ENCODE assay signal across 6 cellular contexts in genomic region chr12:11094910-11095309, GRCh38. TPM values are rescaled to one million over a fixed set of nuclear protein-coding genes. Genes with fewer than 3 reads are reported as not detected.
"Had no signal": no experiment of that assay in that cellular context is flagged by ENCODE, and none has a peak within 500 bp of the region (broad histone marks: within the 10 kb centered on the region; RNA-seq: fewer than 3 reads in every experiment).

No MANE protein-coding gene starts in this region.

RNA-seq across cellular contexts. Expression of gene TAS2R43, which starts 2.8 kb away (rescaled TPM):
- total RNA-seq: ascending aorta, epithelial cell of proximal tubule, left ventricle myocardium inferior, mononuclear cell had no signal
- polyA plus RNA-seq: lung had no signal

RNA-seq across cellular contexts. Expression of gene TAS2R46, which starts 32.8 kb away (rescaled TPM):
- polyA plus RNA-seq: lung, smooth muscle cell had no signal

RNA-seq across cellular contexts. Expression of gene TAS2R30, which starts 39.5 kb away (rescaled TPM):
- polyA plus RNA-seq: smooth muscle cell had no signal
